In genomic region chr16:85611205-85611454, GRCh38 we compare ENCODE assay signal across 8 cellular contexts. TPM values are rescaled to one million over a fixed set of nuclear protein-coding genes. Genes with fewer than 3 reads are reported as not detected.
DNase-seq lines count a peak whose midpoint lies in the region; ATAC-seq and TF ChIP-seq lines count a peak whose summit lies in the region.

No MANE protein-coding gene starts in this region.

- POLR2A ChIA-PET in T-cell (lab: Charles Lee) = no interaction called here

- peak overlapping the region; percentile 66 for H3K4me3 ChIP-seq in GM23248
- peak overlapping the region; percentile 79 for H3K4me3 ChIP-seq in psoas muscle

- TF ChIP-seq CTCF in psoas muscle (IDR thresholded peaks at IDR 0.05) = no peak

- no peak overlapping the region for H2AFZ ChIP-seq in GM23248

- H3K9me3 Mint-ChIP-seq in T-cell = no peaks in the 10 kb centered on the region

- H3K27ac ChIP-seq in GM23248 (peak overlapping the region; percentile 94), psoas muscle (peak overlapping the region; percentile 99)

- H3K27me3 Mint-ChIP-seq in T-cell = peaks cover 0 to 3% of the 10 kb centered on the region in 2 donors

- H3K9me3 ChIP-seq in GM23248 (ENCODE audit: low read depth) (no peaks in the 10 kb centered on the region), psoas muscle (no peaks in the 10 kb centered on the region)

- peak overlapping the region; percentile 75 to 83 (median 76) for H3K4me3 Mint-ChIP-seq in T-cell

- H3F3A ChIP-seq in GM23248 (ENCODE audit: insufficient read depth) = no peaks in the 10 kb centered on the region; the same call in 1 of the 2 replicates

- DNase-seq in GM23248 (peak; percentile 61), T-cell (no peak), globus pallidus (ENCODE audit: low spot score) (peak; percentile 31), psoas muscle (peak in 1 of 2 donors; percentile 78), NCI-H748 (lab: John Stamatoyannopoulos, UW; ENCODE audit: unreplicated experiment) (no peak), SIG-M5 (lab: John Stamatoyannopoulos, UW) (no peak), AG20443 (ENCODE audit: low spot score) (no peak)
- no peak for DNase-seq in stimulated activated CD4-positive, alpha-beta T cell treated with anti-CD3 and anti-CD28 coated beads, Interleukin-12 subunit alpha, Interleukin-12 subunit beta, amount 100 ng/mL, for 4 hours

- H3K27me3 ChIP-seq in GM23248 (replicated peaks; ENCODE audit: insufficient read depth) (no peaks in the 10 kb centered on the region), psoas muscle (ENCODE audit: insufficient read depth in 3 of 3, low read length in 2 of 3) (no peaks in the 10 kb centered on the region)

- CTCF ChIA-PET in T-cell (lab: Charles Lee) = interaction anchor here (0.6 to 2.2 kb wide), 9 partner anchors 54 to 1794 kb away, joined by 3 to 14 read pairs (median 4); no protein-coding TSS in a partner anchor

- no peaks in the 10 kb centered on the region for H3K36me3 ChIP-seq in GM23248 (ENCODE audit: low read depth)
- H3K36me3 ChIP-seq in psoas muscle (ENCODE audit: insufficient read depth in 1 of 2, low read depth in 1 of 2) = no peaks in the 10 kb centered on the region

- H3K4me1 Mint-ChIP-seq in T-cell = peaks cover 29 to 51% (median 37%) of the 10 kb centered on the region in 3 donors

- peaks cover 2% of the 10 kb centered on the region; the same call in 1 of the 2 replicates for H4K20me1 ChIP-seq in GM23248 (ENCODE audit: insufficient read depth)

- ATAC-seq in T-cell (replicated peaks in 1 of 4) (no peak), psoas muscle (peak; percentile 5 to 27 (median 18))

- peaks cover 60% of the 10 kb centered on the region for H3K79me2 ChIP-seq in GM23248 (ENCODE audit: insufficient read depth)

- in situ Hi-C loops in GM23248 (cut with MboI) = no loop called here

- peak overlapping the region in 1 of 2 donors; percentile 6 for H3K27ac Mint-ChIP-seq in T-cell

- peak overlapping the region; percentile 86 for H3K9ac ChIP-seq in GM23248

- H3K36me3 Mint-ChIP-seq in T-cell = no peaks in the 10 kb centered on the region

- WGBS in GM23248 (ENCODE audit: low coverage in 1 of 2, low lambda C conversion rate in 2 of 2, missing lambda C conversion rate in 2 of 2), 2 experiments = 2% methylated on average over 15 to 19 of the region's 21 CpGs
- 0 to 1% (median 1%) methylated on average over 3 to 20 of the region's 21 CpGs for WGBS in psoas muscle, 3 donors

- peak overlapping the region; percentile 81 for H3K4me2 ChIP-seq in GM23248 (ENCODE audit: unreplicated experiment)

- peaks cover 22% of the 10 kb centered on the region for H3K4me1 ChIP-seq in GM23248 (ENCODE audit: insufficient read depth)
- peaks cover 48% of the 10 kb centered on the region for H3K4me1 ChIP-seq in psoas muscle

- intact Hi-C loops in psoas muscle (cut with DNase I) = loop anchor here (2.0 to 10.0 kb wide), 4 partner anchors 56 to 336 kb away; no protein-coding TSS in a partner anchor

- H3K9me2 ChIP-seq in GM23248 (ENCODE audit: insufficient read depth) = no peaks in the 10 kb centered on the region

RNA-seq across cellular contexts. Expression of gene GSE1, which starts 2.0 kb away (rescaled TPM):
- total RNA-seq in GM23248 (2014; rRNA removed; shearing (Covaris generic)) = 35.1 and 46.3 TPM in 2 replicates
- 10.6 and 11.6 TPM in 2 replicates for polyA plus RNA-seq in GM23248 (2016; fragmentation: Nextera tagmentation; extraction: Ambion mirVana)
- 10 to 100 TPM; 29.1 to 61.7 (median 37.4) TPM for total RNA-seq in T-cell
- total RNA-seq in psoas muscle = 10 to 100 TPM; 47.0 to 90.5 (median 64.6) TPM
- polyA plus RNA-seq in psoas muscle = 10 to 100 TPM; 10.8 to 34.7 (median 22.0) TPM

Comparison
In these comparisons a context has a peak if more than half of its experiments do, and no peak if none do; other contexts are left out.
1. DNase-seq: peak in GM23248 (single experiment) and globus pallidus (single experiment); none in T-cell (0 of 34), NCI-H748 (single experiment), SIG-M5 (single experiment), stimulated activated CD4-positive, alpha-beta T cell treated with anti-CD3 and anti-CD28 coated beads, Interleukin-12 subunit alpha, Interleukin-12 subunit beta, amount 100 ng/mL, for 4 hours (single experiment) and AG20443 (single experiment).
2. ATAC-seq: peak in psoas muscle (4 of 4); none in T-cell (0 of 4).